In the genomic region with DNA sequence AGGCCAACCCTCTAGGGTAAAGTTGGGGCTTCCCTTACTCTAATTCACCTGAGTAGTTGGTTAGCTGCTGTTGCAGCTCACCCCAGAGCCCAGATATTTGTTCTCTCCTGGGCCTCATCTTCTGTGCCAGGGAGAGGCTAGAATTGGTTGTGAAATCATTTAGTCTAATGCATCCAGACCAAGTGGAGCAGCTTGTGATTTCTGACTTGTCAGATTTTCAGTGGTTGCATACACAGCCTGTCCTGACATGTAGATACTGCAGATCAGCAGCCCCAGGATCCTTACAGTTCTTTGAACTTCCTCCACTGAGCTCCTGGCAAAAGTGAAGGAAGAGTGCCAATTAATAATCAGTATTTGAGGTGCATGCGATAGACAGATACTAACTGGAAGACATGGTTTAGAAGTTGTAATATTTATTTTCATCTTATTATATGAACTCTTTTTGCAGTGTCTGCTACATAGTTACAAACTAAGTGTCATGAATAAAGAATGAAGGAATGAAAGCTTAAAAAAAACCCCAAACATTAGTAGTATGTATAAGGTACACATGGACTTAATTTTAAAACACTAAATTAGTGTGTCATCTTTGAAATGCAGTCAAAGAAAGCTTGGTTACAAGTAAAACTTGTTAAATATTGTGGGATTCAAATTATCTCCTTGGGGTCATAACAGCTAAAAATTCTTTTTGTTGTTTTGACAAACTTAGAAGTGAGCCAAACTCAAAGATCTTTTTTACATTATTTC, we compare ENCODE assay signal across 24 cellular contexts.
A peak's percentile ranks its signal among the peaks of the same experiment; 100 is the strongest.
DNase-seq lines count a peak whose midpoint lies in the region; ATAC-seq and TF ChIP-seq lines count a peak whose summit lies in the region.
"Had no signal": no experiment of that assay in that cellular context is flagged by ENCODE, and none has a peak within 500 bp of the region (broad histone marks: within the 10 kb centered on the region; RNA-seq: fewer than 3 reads in every experiment).

No MANE protein-coding gene starts in this region.

- H3F3A ChIP-seq in SK-N-SH (replicated peaks; ENCODE audit: insufficient read depth): no peaks in the 10 kb centered on the region

- intact Hi-C loops in prostate gland (cut with DNase I): no loop called here

- H3K36me3 ChIP-seq in SK-N-SH (replicated peaks in 1 of 2; ENCODE audit: control insufficient read depth in 1 of 2, insufficient read depth in 2 of 2, low read length in 1 of 2) (peaks cover 4 to 24% of the 10 kb centered on the region in 2 experiments), RWPE2 (ENCODE audit: low read depth) (peaks cover 8% of the 10 kb centered on the region; the same call in 1 of the 2 replicates), prostate gland (no peaks in the 10 kb centered on the region)
- H3K36me3 ChIP-seq: brain microvascular endothelial cell had no signal

- TF ChIP-seq RAD21 in SK-N-SH (IDR thresholded peaks at IDR 0.05; ENCODE audit: low read length): no peak

- H3K9me2 ChIP-seq in SK-N-SH: no peaks in the 10 kb centered on the region

- TF ChIP-seq CTCF in SK-N-SH (IDR thresholded peaks at IDR 0.05): no peak
- TF ChIP-seq CTCF in RWPE2 (IDR thresholded peaks at IDR 0.05; ENCODE audit: poor library complexity, severe bottlenecking): no peak
- TF ChIP-seq CTCF in prostate gland (IDR thresholded peaks at IDR 0.05): no peak

- no peak overlapping the region for H3K4me2 ChIP-seq in SK-N-SH

- WGBS in SK-N-SH (ENCODE audit: low lambda C conversion rate): 93% methylated on average over 1 of the region's 1 CpG
- WGBS in prostate gland: 54% methylated on average over 1 of the region's 1 CpG

- no peaks in the 10 kb centered on the region for H4K20me1 ChIP-seq in SK-N-SH (ENCODE audit: insufficient read depth)

- no peak for TF ChIP-seq POLR2A in prostate gland (IDR thresholded peaks at IDR 0.05)

- H3K27me3 ChIP-seq in SK-N-SH (ENCODE audit: insufficient read depth): no peaks in the 10 kb centered on the region
- no peaks in the 10 kb centered on the region for H3K27me3 ChIP-seq in RWPE2 (ENCODE audit: insufficient read depth, poor library complexity, severe bottlenecking)
- H3K27me3 ChIP-seq in prostate gland (replicated peaks; ENCODE audit: insufficient read depth): no peaks in the 10 kb centered on the region
- H3K27me3 ChIP-seq: brain microvascular endothelial cell, dorsolateral prefrontal cortex, transverse colon had no signal

- H3K79me2 ChIP-seq in SK-N-SH (ENCODE audit: insufficient read depth): no peaks in the 10 kb centered on the region

- no peak overlapping the region for H3K4me3 ChIP-seq in SK-N-SH (ENCODE audit: low read depth in 2 of 2, low read length in 1 of 2)
- no peak overlapping the region for H3K4me3 ChIP-seq in RWPE2 (ENCODE audit: severe bottlenecking)
- no peak overlapping the region for H3K4me3 ChIP-seq in prostate gland
- H3K4me3 ChIP-seq: dorsolateral prefrontal cortex, esophagus muscularis mucosa, transverse colon had no signal

- no peak overlapping the region for H3K9ac ChIP-seq in SK-N-SH

- TF ChIP-seq EP300 in SK-N-SH (IDR thresholded peaks at IDR 0.05; ENCODE audit: borderline replicate concordance in 1 of 2, low read depth in 1 of 2, low read length in 1 of 2): no peak

- H3K4me1 ChIP-seq in SK-N-SH (ENCODE audit: control insufficient read depth in 1 of 2, insufficient read depth in 2 of 2, low read depth in 1 of 2, low read length in 1 of 2) (0 out of 4 replicates have a peak, but pooled peaks cover 0 to 8% of the 10 kb centered on the region in 2 experiments), RWPE2 (ENCODE audit: insufficient read depth, poor library complexity, severe bottlenecking) (peaks cover 18% of the 10 kb centered on the region), prostate gland (replicated peaks) (no peaks in the 10 kb centered on the region)
- H3K4me1 ChIP-seq: transverse colon had no signal

- no peak for DNase-seq in SK-N-SH
- DNase-seq in RWPE2 (ENCODE audit: low spot score): no peak
- peak; percentile 48 for DNase-seq in fibroblast of gingiva (ENCODE audit: low read depth)
- DNase-seq in prostate gland (ENCODE audit: low spot score): peak; percentile 5
- no peak for DNase-seq in NCI-H774 (lab: John Stamatoyannopoulos, UW)
- no peak for DNase-seq in NCI-H128 (lab: John Stamatoyannopoulos, UW; ENCODE audit: unreplicated experiment)
- DNase-seq: activated CD4-positive, alpha-beta memory T cell treated with anti-CD3 and anti-CD28 coated beads for 36 hours; activated T-cell treated with anti-CD3 and anti-CD28 coated beads, Interleukin-2, amount 50 U/mL, for 48 hours; brain microvascular endothelial cell; CD4-positive, alpha-beta memory T cell; dorsolateral prefrontal cortex; hippocampal formation; NCI-H2029; NCI-H446; RPMI8226; stimulated activated naive B cell treated with anti-CD40 and anti-IgM and Interleukin-4, amounts not matched to agents 10 μg/mL and 1 μg/mL and 100 μg/mL, for 72 hours; transverse colon had no signal

- ATAC-seq in SK-N-SH treated with all-trans-retinoic acid at 6 μM for 48 hours (peak; percentile 78), RWPE2 (ENCODE audit: low read depth) (peak; percentile 92), GM21381 (IDR thresholded peaks at IDR 0.05; ENCODE audit: unreplicated experiment) (no peak)
- ATAC-seq: activated naive CD4-positive, alpha-beta T cell treated with anti-CD3 and anti-CD28 coated beads, Interleukin-2, amount 50 U/mL, for 72 hours; natural killer cell treated with Interleukin-12 subunit alpha and Interleukin-12 subunit beta and Interleukin-15 and Interleukin-18, amount 100 ng/mL, for 72 hours; stimulated activated naive B cell treated with anti-CD40 and anti-IgM and Interleukin-4, amounts not matched to agents 10 μg/mL and 1 μg/mL and 100 μg/mL, for 72 hours had no signal

- H2AFZ ChIP-seq in SK-N-SH (ENCODE audit: low read depth): no peak overlapping the region

- H3K9me3 ChIP-seq in SK-N-SH (no peaks in the 10 kb centered on the region), RWPE2 (ENCODE audit: severe bottlenecking) (no peaks in the 10 kb centered on the region), prostate gland (no peaks in the 10 kb centered on the region)
- H3K9me3 ChIP-seq: esophagus muscularis mucosa, transverse colon had no signal

- H3K27ac ChIP-seq in SK-N-SH (ENCODE audit: low read depth in 2 of 2, low read length in 1 of 2) (peak overlapping the region in 1 of 2 experiments; percentile 36; a peak in 1 of 4 replicates), RWPE2 (ENCODE audit: poor library complexity, severe bottlenecking) (peak overlapping the region; percentile 14), prostate gland (no peak overlapping the region)
- H3K27ac ChIP-seq: 22Rv1, brain microvascular endothelial cell, dorsolateral prefrontal cortex, esophagus muscularis mucosa, transverse colon, VCaP had no signal

- CTCF ChIA-PET in SK-N-SH (lab: Yijun Ruan, JAX): interaction anchor here (1.5 kb wide), 1 partner anchor 139 kb away, joined by 5 read pairs; no protein-coding TSS in a partner anchor

- POLR2A ChIA-PET in SK-N-SH (lab: Yijun Ruan, JAX): no interaction called here

TF ChIP-seq in SK-N-SH treated with all-trans-retinoic acid at 6 μM for 48 hours, 23 proteins besides CTCF, POLR2A, EP300 and RAD21 (continues in another document):
- TF ChIP-seq ESRRG (CRISPR knock-in tag; IDR thresholded peaks at IDR 0.05) (no peak), ZNF565 (CRISPR knock-in tag; conservative IDR thresholded peaks at IDR 0.05; ENCODE audit: low read depth) (no peak)
- TF ChIP-seq, protein P1, sequence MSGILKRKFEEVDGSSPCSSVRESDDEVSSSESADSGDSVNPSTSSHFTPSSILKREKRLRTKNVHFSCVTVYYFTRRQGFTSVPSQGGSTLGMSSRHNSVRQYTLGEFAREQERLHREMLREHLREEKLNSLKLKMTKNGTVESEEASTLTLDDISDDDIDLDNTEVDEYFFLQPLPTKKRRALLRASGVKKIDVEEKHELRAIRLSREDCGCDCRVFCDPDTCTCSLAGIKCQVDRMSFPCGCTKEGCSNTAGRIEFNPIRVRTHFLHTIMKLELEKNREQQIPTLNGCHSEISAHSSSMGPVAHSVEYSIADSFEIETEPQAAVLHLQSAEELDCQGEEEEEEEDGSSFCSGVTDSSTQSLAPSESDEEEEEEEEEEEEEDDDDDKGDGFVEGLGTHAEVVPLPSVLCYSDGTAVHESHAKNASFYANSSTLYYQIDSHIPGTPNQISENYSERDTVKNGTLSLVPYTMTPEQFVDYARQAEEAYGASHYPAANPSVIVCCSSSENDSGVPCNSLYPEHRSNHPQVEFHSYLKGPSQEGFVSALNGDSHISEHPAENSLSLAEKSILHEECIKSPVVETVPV (CRISPR knock-in tag; IDR thresholded peaks at IDR 0.05): no peak

TF ChIP-seq in SK-N-SH, 30 proteins besides CTCF, POLR2A, EP300 and RAD21 (continues in another document):
- no peak for TF ChIP-seq TEAD4 (IDR thresholded peaks at IDR 0.05; ENCODE audit: borderline replicate concordance, insufficient read depth)
- no peak for TF ChIP-seq FOXJ3 (CRISPR knock-in tag; IDR thresholded peaks at IDR 0.05)
- TF ChIP-seq ELF1 (IDR thresholded peaks at IDR 0.05): no peak
- TF ChIP-seq GATA2 (CRISPR knock-in tag; IDR thresholded peaks at IDR 0.05): no peak
- no peak for TF ChIP-seq RXRA (IDR thresholded peaks at IDR 0.05; ENCODE audit: borderline replicate concordance, low read depth)
- TF ChIP-seq FOXM1 (IDR thresholded peaks at IDR 0.05; ENCODE audit: low read depth): no peak
- no peak for TF ChIP-seq ZBTB33 (IDR thresholded peaks at IDR 0.05; ENCODE audit: borderline replicate concordance, low read depth)
- TF ChIP-seq, protein P2, sequence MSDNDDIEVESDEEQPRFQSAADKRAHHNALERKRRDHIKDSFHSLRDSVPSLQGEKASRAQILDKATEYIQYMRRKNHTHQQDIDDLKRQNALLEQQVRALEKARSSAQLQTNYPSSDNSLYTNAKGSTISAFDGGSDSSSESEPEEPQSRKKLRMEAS (IDR thresholded peaks at IDR 0.05; ENCODE audit: low read depth): no peak
- TF ChIP-seq CHD2 (IDR thresholded peaks at IDR 0.05; ENCODE audit: low read length, partially characterized antibody): no peak
- TF ChIP-seq POLR2AphosphoS5 (IDR thresholded peaks at IDR 0.05; ENCODE audit: low read depth, low read length): no peak
- TF ChIP-seq NRF1 (IDR thresholded peaks at IDR 0.05; ENCODE audit: low read depth, low read length): no peak

Comparison
In these comparisons a context has a peak if more than half of its experiments do, and no peak if none do; other contexts are left out.
1. DNase-seq: peak in fibroblast of gingiva (single experiment) and prostate gland (single experiment); none in SK-N-SH (single experiment), RWPE2 (single experiment), NCI-H774 (single experiment) and NCI-H128 (single experiment).